Comparison of ENCODE assay signal across 29 cellular contexts in the genomic region with DNA sequence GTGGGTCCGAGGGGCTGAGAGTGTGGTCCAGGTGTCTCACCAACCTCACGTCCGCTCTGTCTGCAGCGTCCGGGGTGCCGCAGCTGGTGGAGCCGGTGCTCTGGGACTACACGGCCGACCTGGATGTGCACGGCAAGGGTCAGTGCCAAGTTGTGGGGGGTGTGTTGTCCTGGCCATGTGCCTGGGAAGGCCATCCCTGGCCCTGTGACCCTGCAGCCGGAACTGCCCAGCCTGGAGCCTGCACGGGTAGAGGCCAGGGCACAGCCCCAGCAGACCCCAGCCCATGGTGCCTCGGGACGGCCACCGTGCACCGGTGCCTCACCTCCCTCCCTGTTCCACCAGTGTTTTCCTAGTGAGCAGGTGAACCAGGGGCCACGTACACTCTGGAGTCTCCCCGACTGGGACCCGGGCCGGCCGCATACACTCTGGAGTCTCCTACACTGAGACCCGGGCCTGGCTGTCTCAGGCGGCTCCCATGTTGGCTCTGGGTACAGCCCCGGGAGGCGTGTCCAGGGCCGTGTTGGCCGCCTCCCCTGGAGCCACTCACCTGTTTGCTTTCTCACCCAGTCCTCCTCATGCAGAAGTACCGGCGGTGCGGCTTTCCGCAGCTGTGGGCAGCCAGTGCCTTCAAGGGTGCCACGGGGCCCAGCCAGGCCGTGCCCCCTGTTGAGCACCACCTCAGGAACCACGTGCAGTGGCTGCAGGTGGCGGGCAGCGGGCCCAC. TPM values are rescaled to one million over a fixed set of nuclear protein-coding genes. Genes with fewer than 3 reads are reported as not detected.
DNase-seq lines count a peak whose midpoint lies in the region; ATAC-seq, FAIRE-seq and TF ChIP-seq lines count a peak whose summit lies in the region.
"Had no signal": no experiment of that assay in that cellular context is flagged by ENCODE, and none has a peak within 500 bp of the region (broad histone marks: within the 10 kb centered on the region; RNA-seq: fewer than 3 reads in every experiment).

No MANE protein-coding gene starts in this region.

- no peak for TF ChIP-seq CTCF in PC-3 (conservative IDR thresholded peaks at IDR 0.05; ENCODE audit: low read depth, low read length)
- TF ChIP-seq CTCF in HepG2 (CRISPR knock-in tag; IDR thresholded peaks at IDR 0.05): no peak
- TF ChIP-seq CTCF in colonic mucosa (IDR thresholded peaks at IDR 0.05): no peak

- no peaks in the 10 kb centered on the region for H3K27me3 ChIP-seq in right cardiac atrium (ENCODE audit: control insufficient read depth, insufficient read depth)
- no peaks in the 10 kb centered on the region for H3K27me3 ChIP-seq in PC-3 (ENCODE audit: low read length)
- no peaks in the 10 kb centered on the region for H3K27me3 ChIP-seq in HepG2 (ENCODE audit: control insufficient read depth in 1 of 2, insufficient read depth in 2 of 2, low read length in 2 of 2)
- no peaks in the 10 kb centered on the region for H3K27me3 ChIP-seq in colonic mucosa
- H3K27me3 ChIP-seq: left lung, tibial artery had no signal

- H3K9me3 ChIP-seq in right cardiac atrium (ENCODE audit: control insufficient read depth, low read length): no peaks in the 10 kb centered on the region
- H3K9me3 ChIP-seq in PC-3 (ENCODE audit: low read length): no peaks in the 10 kb centered on the region
- no peaks in the 10 kb centered on the region for H3K9me3 ChIP-seq in HepG2 (ENCODE audit: low read length)
- no peaks in the 10 kb centered on the region for H3K9me3 ChIP-seq in colonic mucosa
- H3K9me3 ChIP-seq: left lung, tibial artery had no signal

- TF ChIP-seq RAD21 in HepG2 (CRISPR knock-in tag; IDR thresholded peaks at IDR 0.05): no peak

- H3K9ac ChIP-seq in PC-3 (ENCODE audit: low read length) (no peak overlapping the region), HepG2 (ENCODE audit: insufficient read depth, low read depth, low read length) (no peak overlapping the region), colonic mucosa (ENCODE audit: low read depth in 2 of 2, low read length in 2 of 2) (no peak overlapping the region)

- no peak for FAIRE-seq in HepG2 (lab: Jason Lieb, UNC)
- FAIRE-seq in urothelium cell line (lab: Jason Lieb, UNC): peak; percentile 56
- FAIRE-seq: bronchial epithelial cell, G401.6, RCC 7860 had no signal

- in situ Hi-C loops in HepG2 (cut with HindIII; ENCODE audit: extremely low pct_ligation_motif_present, low pct_unique_long_range_greater_than_20kb): no loop called here

- no TSS peak for BruUV-seq in PC-3 (replicated peaks; lab: Mats Ljungman, UMichigan)
- BruUV-seq in HepG2 (replicated peaks; lab: Mats Ljungman, UMichigan): no TSS peak

- H3F3A ChIP-seq in PC-3 (ENCODE audit: low read length, unreplicated experiment): no peaks in the 10 kb centered on the region

- H3K27ac ChIP-seq in right cardiac atrium (ENCODE audit: low read length): no peak overlapping the region
- no peak overlapping the region for H3K27ac ChIP-seq in PC-3 (ENCODE audit: low read length)
- H3K27ac ChIP-seq in HepG2 (ENCODE audit: extremely low read length, insufficient read depth, low read length): no peak overlapping the region
- H3K27ac ChIP-seq in colonic mucosa: no peak overlapping the region
- H3K27ac ChIP-seq: coronary artery, left lung, tibial artery, WERI-Rb-1 had no signal

- H3K4me1 ChIP-seq in right cardiac atrium (ENCODE audit: control insufficient read depth, insufficient read depth, low read length) (no peaks in the 10 kb centered on the region), PC-3 (ENCODE audit: insufficient read depth, low read length) (no peaks in the 10 kb centered on the region), HepG2 (ENCODE audit: insufficient read depth, low read length) (no peaks in the 10 kb centered on the region), colonic mucosa (no peaks in the 10 kb centered on the region)

- WGBS in right cardiac atrium: 94% methylated on average over 36 of the region's 36 CpGs
- WGBS in HepG2 (ENCODE audit: low lambda C conversion rate): 94% methylated on average over 29 of the region's 36 CpGs

- no peak for TF ChIP-seq EP300 in HepG2 (IDR thresholded peaks at IDR 0.05; ENCODE audit: low read depth in 2 of 2, low read length in 2 of 2)
- TF ChIP-seq EP300 in HepG2 (CRISPR knock-in tag; IDR thresholded peaks at IDR 0.05; ENCODE audit: borderline replicate concordance): no peak

- H3K79me2 ChIP-seq in PC-3 (ENCODE audit: low read length): no peaks in the 10 kb centered on the region
- H3K79me2 ChIP-seq in HepG2 (ENCODE audit: insufficient read depth, low read length): no peaks in the 10 kb centered on the region

- intact Hi-C loops in right cardiac atrium (cut with DNase I): no loop called here
- intact Hi-C loops in cardiac septum (cut with DNase I): no loop called here
- intact Hi-C loops in PC-3 (cut with micrococcal nuclease): no loop called here
- intact Hi-C loops in HepG2 (cut with micrococcal nuclease; ENCODE audit: unreplicated experiment): no loop called here
- intact Hi-C loops in colonic mucosa (cut with DNase I): no loop called here

- H4K20me1 ChIP-seq in PC-3 (ENCODE audit: low read length): no peaks in the 10 kb centered on the region
- H4K20me1 ChIP-seq in HepG2 (ENCODE audit: insufficient read depth, low read length): no peaks in the 10 kb centered on the region

- TF ChIP-seq POLR2A in HepG2 (IDR thresholded peaks at IDR 0.05; ENCODE audit: insufficient read depth in 1 of 2, low read depth in 2 of 2, low read length in 2 of 2): no peak

- no peak overlapping the region for H2AFZ ChIP-seq in PC-3 (ENCODE audit: low read length)
- H2AFZ ChIP-seq in HepG2 (ENCODE audit: low read length): no peak overlapping the region

- H3K9me2 ChIP-seq in PC-3 (replicated peaks; ENCODE audit: low read length): no peaks in the 10 kb centered on the region

- DNase-seq in right cardiac atrium (peak in 2 of 3 donors; percentile 53 to 63), cardiac septum (ENCODE audit: low spot score) (no peak), PC-3 (no peak), HepG2 (ENCODE audit: low spot score) (no peak), urothelium cell line (ENCODE audit: low spot score) (no peak), colonic mucosa (no peak)
- DNase-seq: activated CD4-positive, alpha-beta T cell treated with anti-CD3 and anti-CD28 coated beads for 4 hours; activated CD8-positive, alpha-beta T cell treated with anti-CD3 and anti-CD28 coated beads, Interleukin-2, amount 10 ng/mL, durations not matched to agents 7 days and 5 days; activated naive CD4-positive, alpha-beta T cell treated with anti-CD3 and anti-CD28 coated beads, Interleukin-2, amount 50 U/mL, for 16 hours; effector memory CD8-positive, alpha-beta T cell; erythroblast; GOT3; left lung; NCI-H1048; NCI-H1694; NCI-H446; NCI-H774; nephron progenitor cell; stimulated activated CD4-positive, alpha-beta T cell treated with anti-CD3 and anti-CD28 coated beads, Interleukin-2, amount 100 ng/mL, for 24 hours; T-helper 9 cell; tibial artery; WERI-Rb-1 had no signal

- POLR2A ChIA-PET in PC-3 (lab: Charles Lee; ENCODE audit: unreplicated experiment) (no interaction called here), HepG2 (lab: Yijun Ruan, JAX) (no interaction called here)

- CTCF ChIA-PET in PC-3 (lab: Charles Lee): no interaction called here
- CTCF ChIA-PET in HepG2 (lab: Yijun Ruan, JAX; ENCODE audit: low intra/inter-chr PET ratio, low total read pairs): no interaction called here

- H3K4me3 ChIP-seq in right cardiac atrium (ENCODE audit: low read length) (no peak overlapping the region), PC-3 (ENCODE audit: low read length) (no peak overlapping the region), HepG2 (replicated peaks in 1 of 3; ENCODE audit: insufficient read depth in 1 of 3, low read depth in 2 of 3, low read length in 3 of 3) (no peak overlapping the region), colonic mucosa (no peak overlapping the region)
- H3K4me3 ChIP-seq: coronary artery, left lung, tibial artery had no signal

- no peak for ATAC-seq in right cardiac atrium
- ATAC-seq in PC-3: 0 out of 2 replicates have a peak, but pooled peaks have one; percentile 19
- ATAC-seq in HepG2: no peak
- ATAC-seq in esophagus mucosa: no peak
- no peak for ATAC-seq in HG03139 (IDR thresholded peaks at IDR 0.05; ENCODE audit: unreplicated experiment)
- ATAC-seq: activated CD8-positive, alpha-beta T cell treated with anti-CD3 and anti-CD28 coated beads, Interleukin-2, amount 10 ng/mL, durations not matched to agents 7 days and 5 days; activated T-helper 17 cell treated with anti-CD3 and anti-CD28 coated beads, Interleukin-2, amount 50 U/mL, for 72 hours; effector memory CD8-positive, alpha-beta T cell; left lung had no signal

- H3K4me2 ChIP-seq in PC-3 (ENCODE audit: low read length): no peak overlapping the region
- H3K4me2 ChIP-seq in HepG2 (ENCODE audit: low read depth, low read length): no peak overlapping the region

- no peaks in the 10 kb centered on the region for H3K36me3 ChIP-seq in PC-3 (ENCODE audit: low read depth, low read length)
- peaks cover 9 to 10% of the 10 kb centered on the region in 2 experiments; a peak in 4 of 5 replicates for H3K36me3 ChIP-seq in HepG2 (replicated peaks in 1 of 2; ENCODE audit: control insufficient read depth in 1 of 2, insufficient read depth in 2 of 2, low read length in 2 of 2)
- H3K36me3 ChIP-seq in colonic mucosa: no peaks in the 10 kb centered on the region

RNA-seq across cellular contexts. Expression of a gene that starts 13.8 kb away (rescaled TPM):
- total RNA-seq in right cardiac atrium: 10 to 100 TPM; 31.0 to 34.7 (median 33.5) TPM
- 20.8 TPM for polyA plus RNA-seq in right cardiac atrium
- total RNA-seq in cardiac septum: 37.4 TPM
- 63.6 and 77.2 TPM in 2 replicates for total RNA-seq in PC-3 (2014; rRNA removed)
- 27.1 and 43.4 TPM in 2 replicates for total RNA-seq in HepG2 (2016; rRNA removed; fragmentation: Illumina TruSeq; extraction: Trizol)
- total RNA-seq in HepG2 (2016; cell fraction: cytosol; rRNA removed; fragmentation: Illumina TruSeq; extraction: Trizol; ENCODE audit: low read depth): 72.9 and 78.4 TPM in 2 replicates
- 23.7 and 43.2 TPM in 2 replicates for total RNA-seq in HepG2 (2016; cell fraction: insoluble cytoplasmic fraction; rRNA removed; fragmentation: Illumina TruSeq; extraction: Trizol)
- 74.7 and 83.2 TPM in 2 replicates for total RNA-seq in HepG2 (2016; cell fraction: membrane; rRNA removed; fragmentation: Illumina TruSeq; extraction: Trizol)
- 38.5 and 40.4 TPM in 2 replicates for total RNA-seq in HepG2 (2016; cell fraction: nucleus; rRNA removed; fragmentation: Illumina TruSeq; extraction: Trizol)
- polyA plus RNA-seq in HepG2 (2011; rRNA removed): 44.1 and 56.8 TPM in 2 replicates
- 43.1 and 61.0 TPM in 2 replicates for polyA plus RNA-seq in HepG2 (2011; cell fraction: cytosol; rRNA removed)
- 170 and 187 TPM in 2 replicates for polyA plus RNA-seq in HepG2 (2011; cell fraction: nucleus; rRNA removed)
- 22.9 and 33.5 TPM in 2 replicates for polyA plus RNA-seq in HepG2 (2012)
- polyA plus RNA-seq in HepG2 (2016; cell fraction: cytosol; fragmentation: Illumina TruSeq; extraction: Trizol; ENCODE audit: low read depth): 7.9 and 8.6 TPM in 2 replicates
- 17.6 and 23.7 TPM in 2 replicates for polyA plus RNA-seq in HepG2 (2016; cell fraction: insoluble cytoplasmic fraction; fragmentation: Illumina TruSeq; extraction: Trizol; ENCODE audit: low read depth)
- 13.1 and 13.7 TPM in 2 replicates for polyA plus RNA-seq in HepG2 (2016; cell fraction: membrane; fragmentation: Illumina TruSeq; extraction: Trizol; ENCODE audit: low read depth)
- 99.7 and 100 TPM in 2 replicates for polyA plus RNA-seq in HepG2 (2016; cell fraction: nucleus; fragmentation: Illumina TruSeq; extraction: Trizol; ENCODE audit: insufficient read depth, low read depth)
- 44.8 and 70.0 TPM in 2 replicates for polyA minus RNA-seq in HepG2 (2011; rRNA and poly(A)+ RNA removed; ENCODE audit: low replicate concordance)
- 34.6 and 36.4 TPM in 2 replicates for polyA minus RNA-seq in HepG2 (2011; cell fraction: cytosol; rRNA and poly(A)+ RNA removed)
- polyA minus RNA-seq in HepG2 (2011; cell fraction: nucleus; rRNA and poly(A)+ RNA removed): 46.0 and 49.1 TPM in 2 replicates
- total RNA-seq in colonic mucosa: 10 to 100 TPM; 58.4 to 79.0 TPM
- 43.5 TPM for total RNA-seq in esophagus mucosa

RNA-seq across cellular contexts. Expression of a gene that starts 18.4 kb away (rescaled TPM):
- total RNA-seq in right cardiac atrium (10 to 100 TPM; 27.9 to 34.0 (median 30.5) TPM), cardiac septum (31.3 TPM), PC-3 (2014; rRNA removed) (56.1 and 79.2 TPM in 2 replicates), HepG2 (2016; rRNA removed; fragmentation: Illumina TruSeq; extraction: Trizol) (19.3 and 42.1 TPM in 2 replicates), colonic mucosa (10 to 100 TPM; 23.3 to 40.8 TPM), esophagus mucosa (20.7 TPM)
- polyA plus RNA-seq in right cardiac atrium (28.9 TPM), HepG2 (2011; rRNA removed) (40.0 and 48.0 TPM in 2 replicates)
- 44.1 and 48.5 TPM in 2 replicates for total RNA-seq in HepG2 (2016; cell fraction: cytosol; rRNA removed; fragmentation: Illumina TruSeq; extraction: Trizol; ENCODE audit: low read depth)
- 18.4 and 43.0 TPM in 2 replicates for total RNA-seq in HepG2 (2016; cell fraction: insoluble cytoplasmic fraction; rRNA removed; fragmentation: Illumina TruSeq; extraction: Trizol)
- 47.3 and 50.8 TPM in 2 replicates for total RNA-seq in HepG2 (2016; cell fraction: membrane; rRNA removed; fragmentation: Illumina TruSeq; extraction: Trizol)
- 29.1 and 32.9 TPM in 2 replicates for total RNA-seq in HepG2 (2016; cell fraction: nucleus; rRNA removed; fragmentation: Illumina TruSeq; extraction: Trizol)
- 45.1 and 55.2 TPM in 2 replicates for polyA plus RNA-seq in HepG2 (2011; cell fraction: cytosol; rRNA removed)
- polyA plus RNA-seq in HepG2 (2011; cell fraction: nucleus; rRNA removed): 42.8 and 53.8 TPM in 2 replicates
- 30.1 and 30.6 TPM in 2 replicates for polyA plus RNA-seq in HepG2 (2012)
- polyA plus RNA-seq in HepG2 (2016; cell fraction: cytosol; fragmentation: Illumina TruSeq; extraction: Trizol; ENCODE audit: low read depth): 22.8 and 30.9 TPM in 2 replicates
- 20.3 and 20.6 TPM in 2 replicates for polyA plus RNA-seq in HepG2 (2016; cell fraction: insoluble cytoplasmic fraction; fragmentation: Illumina TruSeq; extraction: Trizol; ENCODE audit: low read depth)
- polyA plus RNA-seq in HepG2 (2016; cell fraction: membrane; fragmentation: Illumina TruSeq; extraction: Trizol; ENCODE audit: low read depth): 24.3 and 28.8 TPM in 2 replicates
- polyA plus RNA-seq in HepG2 (2016; cell fraction: nucleus; fragmentation: Illumina TruSeq; extraction: Trizol; ENCODE audit: insufficient read depth, low read depth): 57.8 and 59.9 TPM in 2 replicates
- 17.2 and 64.0 TPM in 2 replicates for polyA minus RNA-seq in HepG2 (2011; rRNA and poly(A)+ RNA removed; ENCODE audit: low replicate concordance)
- polyA minus RNA-seq in HepG2 (2011; cell fraction: cytosol; rRNA and poly(A)+ RNA removed): 31.0 and 31.1 TPM in 2 replicates
- polyA minus RNA-seq in HepG2 (2011; cell fraction: nucleus; rRNA and poly(A)+ RNA removed): 16.2 and 18.9 TPM in 2 replicates

RNA-seq across cellular contexts. Expression of a gene that starts 18.6 kb away (rescaled TPM):
- total RNA-seq in right cardiac atrium (10 to 100 TPM; 13.6 to 24.4 (median 18.7) TPM), cardiac septum (14.3 TPM), PC-3 (2014; rRNA removed) (12.7 and 18.3 TPM in 2 replicates), HepG2 (2016; rRNA removed; fragmentation: Illumina TruSeq; extraction: Trizol) (12.4 and 22.3 TPM in 2 replicates), colonic mucosa (10 to 100 TPM; 26.3 to 31.4 TPM), esophagus mucosa (9.8 TPM)
- polyA plus RNA-seq in right cardiac atrium (22.5 TPM), HepG2 (2011; rRNA removed) (41.8 and 63.2 TPM in 2 replicates)
- total RNA-seq in HepG2 (2016; cell fraction: cytosol; rRNA removed; fragmentation: Illumina TruSeq; extraction: Trizol; ENCODE audit: low read depth): 6.5 and 7.4 TPM in 2 replicates
- 9.5 and 21.5 TPM in 2 replicates for total RNA-seq in HepG2 (2016; cell fraction: insoluble cytoplasmic fraction; rRNA removed; fragmentation: Illumina TruSeq; extraction: Trizol)
- total RNA-seq in HepG2 (2016; cell fraction: membrane; rRNA removed; fragmentation: Illumina TruSeq; extraction: Trizol): 8.1 and 9.0 TPM in 2 replicates
- total RNA-seq in HepG2 (2016; cell fraction: nucleus; rRNA removed; fragmentation: Illumina TruSeq; extraction: Trizol): 22.1 and 27.5 TPM in 2 replicates
- 20.9 and 28.4 TPM in 2 replicates for polyA plus RNA-seq in HepG2 (2011; cell fraction: cytosol; rRNA removed)
- polyA plus RNA-seq in HepG2 (2011; cell fraction: nucleus; rRNA removed): 726 and 860 TPM in 2 replicates
- 33.2 and 40.0 TPM in 2 replicates for polyA plus RNA-seq in HepG2 (2012)
- polyA plus RNA-seq in HepG2 (2016; cell fraction: cytosol; fragmentation: Illumina TruSeq; extraction: Trizol; ENCODE audit: low read depth): 5.4 and 7.5 TPM in 2 replicates
- polyA plus RNA-seq in HepG2 (2016; cell fraction: insoluble cytoplasmic fraction; fragmentation: Illumina TruSeq; extraction: Trizol; ENCODE audit: low read depth): 16.9 and 19.6 TPM in 2 replicates
- 6.9 and 9.6 TPM in 2 replicates for polyA plus RNA-seq in HepG2 (2016; cell fraction: membrane; fragmentation: Illumina TruSeq; extraction: Trizol; ENCODE audit: low read depth)
- polyA plus RNA-seq in HepG2 (2016; cell fraction: nucleus; fragmentation: Illumina TruSeq; extraction: Trizol; ENCODE audit: insufficient read depth, low read depth): 83.7 and 89.3 TPM in 2 replicates
- 14.8 and 25.5 TPM in 2 replicates for polyA minus RNA-seq in HepG2 (2011; rRNA and poly(A)+ RNA removed; ENCODE audit: low replicate concordance)
- 12.8 and 13.5 TPM in 2 replicates for polyA minus RNA-seq in HepG2 (2011; cell fraction: cytosol; rRNA and poly(A)+ RNA removed)
- polyA minus RNA-seq in HepG2 (2011; cell fraction: nucleus; rRNA and poly(A)+ RNA removed): 52.1 and 55.8 TPM in 2 replicates

RNA-seq across cellular contexts. Expression of a gene that starts 21.8 kb away (rescaled TPM):
- total RNA-seq in right cardiac atrium (10 to 100 TPM; 67.4 to 99.6 (median 77.1) TPM), cardiac septum (49.8 TPM), PC-3 (2014; rRNA removed) (59.5 and 64.6 TPM in 2 replicates), HepG2 (2016; rRNA removed; fragmentation: Illumina TruSeq; extraction: Trizol) (61.1 and 69.8 TPM in 2 replicates), colonic mucosa (10 to 100 TPM; 68.7 to 75.5 TPM), esophagus mucosa (38.3 TPM)
- polyA plus RNA-seq in right cardiac atrium (79.1 TPM), HepG2 (2011; rRNA removed) (137 and 144 TPM in 2 replicates)
- total RNA-seq in HepG2 (2016; cell fraction: cytosol; rRNA removed; fragmentation: Illumina TruSeq; extraction: Trizol; ENCODE audit: low read depth): 34.2 and 37.8 TPM in 2 replicates
- 63.6 and 70.0 TPM in 2 replicates for total RNA-seq in HepG2 (2016; cell fraction: insoluble cytoplasmic fraction; rRNA removed; fragmentation: Illumina TruSeq; extraction: Trizol)
- 62.0 and 64.0 TPM in 2 replicates for total RNA-seq in HepG2 (2016; cell fraction: membrane; rRNA removed; fragmentation: Illumina TruSeq; extraction: Trizol)
- 32.3 and 41.4 TPM in 2 replicates for total RNA-seq in HepG2 (2016; cell fraction: nucleus; rRNA removed; fragmentation: Illumina TruSeq; extraction: Trizol)
- 155 and 177 TPM in 2 replicates for polyA plus RNA-seq in HepG2 (2011; cell fraction: cytosol; rRNA removed)
- 165 and 174 TPM in 2 replicates for polyA plus RNA-seq in HepG2 (2011; cell fraction: nucleus; rRNA removed)
- polyA plus RNA-seq in HepG2 (2012): 79.6 and 111 TPM in 2 replicates
- polyA plus RNA-seq in HepG2 (2016; cell fraction: cytosol; fragmentation: Illumina TruSeq; extraction: Trizol; ENCODE audit: low read depth): 46.7 and 48.3 TPM in 2 replicates
- polyA plus RNA-seq in HepG2 (2016; cell fraction: insoluble cytoplasmic fraction; fragmentation: Illumina TruSeq; extraction: Trizol; ENCODE audit: low read depth): 78.0 and 81.9 TPM in 2 replicates
- 47.5 and 59.5 TPM in 2 replicates for polyA plus RNA-seq in HepG2 (2016; cell fraction: membrane; fragmentation: Illumina TruSeq; extraction: Trizol; ENCODE audit: low read depth)
- polyA plus RNA-seq in HepG2 (2016; cell fraction: nucleus; fragmentation: Illumina TruSeq; extraction: Trizol; ENCODE audit: insufficient read depth, low read depth): 89.0 and 97.4 TPM in 2 replicates
- 42.5 and 59.2 TPM in 2 replicates for polyA minus RNA-seq in HepG2 (2011; rRNA and poly(A)+ RNA removed; ENCODE audit: low replicate concordance)
- 31.3 and 38.9 TPM in 2 replicates for polyA minus RNA-seq in HepG2 (2011; cell fraction: cytosol; rRNA and poly(A)+ RNA removed)
- 31.5 and 44.4 TPM in 2 replicates for polyA minus RNA-seq in HepG2 (2011; cell fraction: nucleus; rRNA and poly(A)+ RNA removed)

Comparison
In these comparisons a context has a peak if more than half of its experiments do, and no peak if none do; other contexts are left out.
1. DNase-seq: peak in right cardiac atrium (2 of 3); none in cardiac septum (single experiment), PC-3 (single experiment), HepG2 (single experiment), urothelium cell line (single experiment) and colonic mucosa (single experiment).